8 cellular contexts compared by ENCODE assay signal in the genomic region with DNA sequence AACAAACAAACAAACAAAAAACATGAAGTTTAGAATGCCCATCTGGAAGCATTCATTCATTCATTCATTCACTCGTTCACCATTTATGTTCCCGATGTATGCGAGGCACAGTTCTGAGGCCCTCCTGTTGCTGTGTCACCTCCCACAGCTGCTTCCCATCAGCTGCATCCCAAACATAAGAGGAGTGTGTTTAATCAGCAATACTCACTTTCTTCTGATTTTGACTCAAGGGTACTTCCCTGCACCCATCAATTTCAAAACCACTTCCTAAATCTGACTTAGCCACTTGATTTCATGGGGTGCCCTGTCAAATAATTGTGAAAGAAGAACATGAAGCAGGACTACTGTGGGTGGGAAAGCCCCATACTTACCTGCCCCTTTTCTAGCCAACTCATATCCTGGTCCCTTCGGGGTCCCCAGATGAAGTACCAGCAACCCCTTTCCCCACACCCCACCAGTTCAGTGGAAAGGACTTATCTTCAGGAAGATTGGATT.
DNase-seq lines count a peak whose midpoint lies in the region; ATAC-seq and TF ChIP-seq lines count a peak whose summit lies in the region.

No MANE protein-coding gene starts in this region.

- CTCF ChIA-PET in activated CD8-positive, alpha-beta T cell treated with anti-CD3 and anti-CD28 coated beads for 36 hours (lab: Charles Lee) = interaction anchor here (0.9 to 2.2 kb wide), 2 partner anchors 46 to 48 kb away, joined by 3 to 9 read pairs; no protein-coding TSS in a partner anchor
- CTCF ChIA-PET in activated CD8-positive, alpha-beta T cell treated with anti-CD3 and anti-CD28 coated beads, Interleukin-2, amount 10 ng/mL, durations not matched to agents 7 days and 5 days (lab: Charles Lee) = interaction anchor here (1.0 to 1.3 kb wide), 2 partner anchors 18 to 529 kb away, joined by 3 read pairs; no protein-coding TSS in a partner anchor

- TF ChIP-seq CTCF in activated CD8-positive, alpha-beta T cell treated with anti-CD3 and anti-CD28 coated beads for 36 hours (IDR thresholded peaks at IDR 0.05) = no peak
- no peak for TF ChIP-seq CTCF in NB4 (IDR thresholded peaks at IDR 0.05; ENCODE audit: low read depth, low read length)

- H3K27ac Mint-ChIP-seq in activated CD8-positive, alpha-beta T cell treated with anti-CD3 and anti-CD28 coated beads for 36 hours = peak overlapping the region; percentile 30
- H3K27ac Mint-ChIP-seq in activated CD8-positive, alpha-beta T cell treated with anti-CD3 and anti-CD28 coated beads, Interleukin-2, amount 10 ng/mL, durations not matched to agents 7 days and 5 days = no peak overlapping the region

- peaks cover 21% of the 10 kb centered on the region for H3K27me3 Mint-ChIP-seq in activated CD8-positive, alpha-beta T cell treated with anti-CD3 and anti-CD28 coated beads for 36 hours
- peaks cover 32% of the 10 kb centered on the region for H3K27me3 Mint-ChIP-seq in activated CD8-positive, alpha-beta T cell treated with anti-CD3 and anti-CD28 coated beads, Interleukin-2, amount 10 ng/mL, durations not matched to agents 7 days and 5 days (ENCODE audit: low read depth)

- no peak for TF ChIP-seq POLR2A in NB4 (IDR thresholded peaks at IDR 0.05; ENCODE audit: extremely low read depth, insufficient read length)

- H3K36me3 Mint-ChIP-seq in activated CD8-positive, alpha-beta T cell treated with anti-CD3 and anti-CD28 coated beads for 36 hours (ENCODE audit: low read depth) = no peaks in the 10 kb centered on the region
- H3K36me3 Mint-ChIP-seq in activated CD8-positive, alpha-beta T cell treated with anti-CD3 and anti-CD28 coated beads, Interleukin-2, amount 10 ng/mL, durations not matched to agents 7 days and 5 days (ENCODE audit: low read depth) = no peaks in the 10 kb centered on the region

- peak; percentile 60 for DNase-seq in activated CD8-positive, alpha-beta T cell treated with anti-CD3 and anti-CD28 coated beads for 36 hours
- DNase-seq in activated CD8-positive, alpha-beta T cell treated with anti-CD3 and anti-CD28 coated beads, Interleukin-2, amount 10 ng/mL, durations not matched to agents 7 days and 5 days = no peak
- DNase-seq in NB4 (ENCODE audit: low read depth) = peak; percentile 15
- DNase-seq in stimulated activated CD4-positive, alpha-beta T cell treated with anti-CD3 and anti-CD28 coated beads, Interleukin-4, amount 100 ng/mL, for 24 hours = peak; percentile 51
- DNase-seq in NCI-H82 (lab: John Stamatoyannopoulos, UW) = no peak
- no peak for DNase-seq in central memory CD4-positive, alpha-beta T cell

- intact Hi-C loops in activated CD8-positive, alpha-beta T cell treated with anti-CD3 and anti-CD28 coated beads for 36 hours (cut with micrococcal nuclease) = no loop called here

- H3K4me3 Mint-ChIP-seq in activated CD8-positive, alpha-beta T cell treated with anti-CD3 and anti-CD28 coated beads for 36 hours = no peak overlapping the region
- H3K4me3 Mint-ChIP-seq in activated CD8-positive, alpha-beta T cell treated with anti-CD3 and anti-CD28 coated beads, Interleukin-2, amount 10 ng/mL, durations not matched to agents 7 days and 5 days = no peak overlapping the region

- no peak overlapping the region for H3K4me3 ChIP-seq in NB4 (ENCODE audit: low read depth, low read length)

- H3K4me1 Mint-ChIP-seq in activated CD8-positive, alpha-beta T cell treated with anti-CD3 and anti-CD28 coated beads for 36 hours (ENCODE audit: low read depth) = peaks cover 47% of the 10 kb centered on the region
- peaks cover 36% of the 10 kb centered on the region for H3K4me1 Mint-ChIP-seq in activated CD8-positive, alpha-beta T cell treated with anti-CD3 and anti-CD28 coated beads, Interleukin-2, amount 10 ng/mL, durations not matched to agents 7 days and 5 days (ENCODE audit: low read depth)

- ATAC-seq in activated CD8-positive, alpha-beta T cell treated with anti-CD3 and anti-CD28 coated beads for 36 hours = peak; percentile 60
- no peak for ATAC-seq in activated CD8-positive, alpha-beta T cell treated with anti-CD3 and anti-CD28 coated beads, Interleukin-2, amount 10 ng/mL, durations not matched to agents 7 days and 5 days
- ATAC-seq in HG02642 (IDR thresholded peaks at IDR 0.05; ENCODE audit: poor library complexity, unreplicated experiment) (peak; percentile 49), GM21390 (IDR thresholded peaks at IDR 0.05; ENCODE audit: unreplicated experiment) (no peak)

- POLR2A ChIA-PET in activated CD8-positive, alpha-beta T cell treated with anti-CD3 and anti-CD28 coated beads for 36 hours (lab: Charles Lee) = interaction anchor here (5.0 kb wide), 1 partner anchor 48 kb away, joined by 35 read pairs; no protein-coding TSS in a partner anchor
- POLR2A ChIA-PET in activated CD8-positive, alpha-beta T cell treated with anti-CD3 and anti-CD28 coated beads, Interleukin-2, amount 10 ng/mL, durations not matched to agents 7 days and 5 days (lab: Charles Lee) = interaction anchor here (0.6 kb wide), 2 partner anchors 195 to 1047 kb away, joined by 3 to 4 read pairs; a partner anchor contains a TSS

- H3K9me3 Mint-ChIP-seq in activated CD8-positive, alpha-beta T cell treated with anti-CD3 and anti-CD28 coated beads for 36 hours = no peaks in the 10 kb centered on the region
- H3K9me3 Mint-ChIP-seq in activated CD8-positive, alpha-beta T cell treated with anti-CD3 and anti-CD28 coated beads, Interleukin-2, amount 10 ng/mL, durations not matched to agents 7 days and 5 days (ENCODE audit: insufficient read depth) = no peaks in the 10 kb centered on the region

Comparison
In these comparisons a context has a peak if more than half of its experiments do, and no peak if none do; other contexts are left out.
1. ATAC-seq: peak in activated CD8-positive, alpha-beta T cell treated with anti-CD3 and anti-CD28 coated beads for 36 hours (single experiment) and HG02642 (single experiment); none in activated CD8-positive, alpha-beta T cell treated with anti-CD3 and anti-CD28 coated beads, Interleukin-2, amount 10 ng/mL, durations not matched to agents 7 days and 5 days (single experiment) and GM21390 (single experiment).
2. DNase-seq: peak in activated CD8-positive, alpha-beta T cell treated with anti-CD3 and anti-CD28 coated beads for 36 hours (single experiment), NB4 (single experiment) and stimulated activated CD4-positive, alpha-beta T cell treated with anti-CD3 and anti-CD28 coated beads, Interleukin-4, amount 100 ng/mL, for 24 hours (single experiment); none in activated CD8-positive, alpha-beta T cell treated with anti-CD3 and anti-CD28 coated beads, Interleukin-2, amount 10 ng/mL, durations not matched to agents 7 days and 5 days (single experiment), NCI-H82 (single experiment) and central memory CD4-positive, alpha-beta T cell (single experiment).